8 cellular contexts compared by ENCODE assay signal in genomic region chr4:8269535-8270417, GRCh38. TPM values are rescaled to one million over a fixed set of nuclear protein-coding genes. Genes with fewer than 3 reads are reported as not detected.
DNase-seq lines count a peak whose midpoint lies in the region; ATAC-seq, FAIRE-seq and TF ChIP-seq lines count a peak whose summit lies in the region.

TSS of gene HTRA3 (plus strand) at chr4:8269754. CDS start at chr4:8269969, 215 bp downstream.

- DNase-seq in HFF-Myc (ENCODE audit: extremely low read depth, low read depth) (no peak), GM12878 (ENCODE audit: low read depth, low spot score) (no peak), keratinocyte (ENCODE audit: low read depth, low spot score) (no peak), globus pallidus (ENCODE audit: low spot score) (no peak), NCI-H226 (no peak)

- H3K4me1 ChIP-seq in GM12878 (ENCODE audit: control insufficient read depth, insufficient read depth, low read length) (no peaks in the 10 kb centered on the region), keratinocyte (ENCODE audit: control insufficient read depth, extremely low read depth, insufficient read depth, low read length) (no peaks in the 10 kb centered on the region), stomach smooth muscle (ENCODE audit: control insufficient read depth, insufficient read depth, low read length) (peaks cover 68% of the 10 kb centered on the region)

- intact Hi-C loops in GM12878 (cut with micrococcal nuclease; ENCODE audit: unreplicated experiment) = no loop called here

- peaks cover 2 to 6% of the 10 kb centered on the region in 2 experiments; a peak in 3 of 4 replicates for H3K27me3 ChIP-seq in GM12878 (replicated peaks in 1 of 2; ENCODE audit: control insufficient read depth in 2 of 2, insufficient read depth in 2 of 2, low read length in 1 of 2)
- H3K27me3 ChIP-seq in keratinocyte (ENCODE audit: control insufficient read depth, extremely low read depth, insufficient read depth, low read length) = peaks cover 41% of the 10 kb centered on the region
- H3K27me3 ChIP-seq in stomach smooth muscle (ENCODE audit: control insufficient read depth in 1 of 2, insufficient read depth in 2 of 2, low read length in 2 of 2) = no peaks in the 10 kb centered on the region

- RAD21 ChIA-PET in GM12878 (lab: Charles Lee; ENCODE audit: unreplicated experiment) = no interaction called here

- TF ChIP-seq RAD21 in GM12878 (IDR thresholded peaks at IDR 0.05; ENCODE audit: insufficient read depth, low read depth, low read length) = no peak

- H3K79me2 ChIP-seq in GM12878 (ENCODE audit: control insufficient read depth, insufficient read depth, low read length) (no peaks in the 10 kb centered on the region), keratinocyte (ENCODE audit: control insufficient read depth, insufficient read depth, low read length) (no peaks in the 10 kb centered on the region)

- CTCF ChIA-PET in GM12878 (lab: Yijun Ruan, JAX) = no interaction called here

- TF ChIP-seq EP300 in GM12878 (IDR thresholded peaks at IDR 0.05; ENCODE audit: borderline replicate concordance in 1 of 2, control insufficient read depth in 1 of 2, low read depth in 2 of 2, low read length in 2 of 2) = no peak

- H3K4me3 ChIP-seq in HFF-Myc (replicated peaks; ENCODE audit: low read depth, low read length) (peak within 1 kb of the TSS; percentile 36), GM12878 (no peak within 1 kb of the TSS), keratinocyte (ENCODE audit: control insufficient read depth in 2 of 3, extremely low read depth in 1 of 3, insufficient read depth in 2 of 3, low read depth in 1 of 3, low read length in 3 of 3) (no peak within 1 kb of the TSS), stomach smooth muscle (ENCODE audit: low read length in 2 of 2) (peak within 1 kb of the TSS; percentile 69 to 74)

- H3K9me3 ChIP-seq in GM12878 (replicated peaks; ENCODE audit: control insufficient read depth, insufficient read depth, low read length) (no peaks in the 10 kb centered on the region), keratinocyte (ENCODE audit: control insufficient read depth, low read depth, low read length) (no peaks in the 10 kb centered on the region), stomach smooth muscle (ENCODE audit: control insufficient read depth in 2 of 2, low read length in 2 of 2) (no peaks in the 10 kb centered on the region)

- H3K9ac ChIP-seq in GM12878 (ENCODE audit: control insufficient read depth, insufficient read depth, low read length) (no peak within 1 kb of the TSS), keratinocyte (ENCODE audit: control insufficient read depth, extremely low read depth, insufficient read depth, low read length) (no peak within 1 kb of the TSS), stomach smooth muscle (ENCODE audit: low read length in 2 of 2) (peak within 1 kb of the TSS; percentile 69 to 83)

- H2AFZ ChIP-seq in GM12878 (ENCODE audit: control insufficient read depth, low read depth, low read length) (no peak within 1 kb of the TSS), keratinocyte (ENCODE audit: control insufficient read depth, low read length) (no peak within 1 kb of the TSS)

- H3K36me3 ChIP-seq in GM12878 (ENCODE audit: control insufficient read depth in 2 of 2, insufficient read depth in 2 of 2, low read length in 1 of 2) (no peaks in the 10 kb centered on the region), keratinocyte (ENCODE audit: control insufficient read depth in 2 of 2, extremely low read depth in 1 of 2, insufficient read depth in 2 of 2, low read length in 2 of 2) (no peaks in the 10 kb centered on the region), stomach smooth muscle (ENCODE audit: control insufficient read depth in 2 of 2, insufficient read depth in 2 of 2, low read length in 2 of 2) (no peaks in the 10 kb centered on the region)

- SMC1A ChIA-PET in GM12878 (lab: Charles Lee; ENCODE audit: uncharacterized antibody, unreplicated experiment) = no interaction called here

- dilution Hi-C loops in keratinocyte (cut with MboI; ENCODE audit: extremely low pct_ligation_motif_present, low sequenced_read_pairs) = loop anchor here (25.0 kb wide), 1 partner anchor 143 kb away; no protein-coding TSS in a partner anchor

- H3K9me1 ChIP-seq in keratinocyte (ENCODE audit: control insufficient read depth, extremely low read depth, insufficient read depth, low read length) = no peaks in the 10 kb centered on the region

- H3K27ac ChIP-seq in GM12878 (ENCODE audit: control insufficient read depth, insufficient read depth) = no peak within 1 kb of the TSS
- no peak within 1 kb of the TSS for H3K27ac ChIP-seq in keratinocyte (ENCODE audit: control insufficient read depth, insufficient read depth, low read length)
- peak within 1 kb of the TSS; percentile 74 for H3K27ac ChIP-seq in stomach smooth muscle (ENCODE audit: low read length)

- no peak within 1 kb of the TSS for H3K4me2 ChIP-seq in GM12878 (ENCODE audit: control insufficient read depth, insufficient read depth)
- peak within 1 kb of the TSS; percentile 39 for H3K4me2 ChIP-seq in keratinocyte (ENCODE audit: control insufficient read depth, extremely low read depth, insufficient read depth, low read depth, low read length)

- no peaks in the 10 kb centered on the region for H4K20me1 ChIP-seq in GM12878 (ENCODE audit: control insufficient read depth, insufficient read depth)
- H4K20me1 ChIP-seq in keratinocyte (ENCODE audit: control insufficient read depth, extremely low read depth, insufficient read depth, low read length) = no peaks in the 10 kb centered on the region

- FAIRE-seq in GM12878 (lab: Jason Lieb, UNC) = no peak
- no peak for FAIRE-seq in keratinocyte (lab: Jason Lieb, UNC)

- 0 out of 3 replicates have a peak, but pooled peaks have one; percentile 13 for ATAC-seq in GM12878
- ATAC-seq in GM19023 (IDR thresholded peaks at IDR 0.05; ENCODE audit: unreplicated experiment) = no peak
- ATAC-seq in HG02852 (IDR thresholded peaks at IDR 0.05; ENCODE audit: unreplicated experiment) = no peak

- no peak for TF ChIP-seq CTCF in HFF-Myc (IDR thresholded peaks at IDR 0.05; ENCODE audit: low read depth, low read length, missing control alignments)
- TF ChIP-seq CTCF in GM12878 (IDR thresholded peaks at IDR 0.05 in 2 of 3, conservative IDR thresholded peaks at IDR 0.05 in 1 of 3; ENCODE audit: control insufficient read depth in 2 of 3, extremely low read depth in 1 of 3, insufficient read depth in 1 of 3, low read depth in 3 of 3, low read length in 3 of 3) = no peak
- TF ChIP-seq CTCF in keratinocyte (optimal IDR thresholded peaks at IDR 0.05 in 1 of 3, IDR thresholded peaks at IDR 0.05 in 1 of 3, conservative IDR thresholded peaks at IDR 0.05 in 1 of 3; ENCODE audit: extremely low read depth in 1 of 3, insufficient read depth in 2 of 3, low read length in 3 of 3) = no peak

- POLR2A ChIA-PET in GM12878 (lab: Charles Lee) = no interaction called here

- in situ Hi-C loops in GM12878 (cut with MboI) = loop anchor here (10.0 kb wide), 1 partner anchor 325 kb away; the partner anchor contains the start of gene CPZ

- TF ChIP-seq POLR2A in GM12878 (IDR thresholded peaks at IDR 0.05; ENCODE audit: low read depth, low read length) = no peak

- no TSS peak for BruUV-seq in GM12878 (replicated peaks; lab: Mats Ljungman, UMichigan)

- WGBS in GM12878 (ENCODE audit: insufficient coverage, insufficient replicate concordance, low lambda C conversion rate, missing lambda C conversion rate) = 9% methylated on average over 58 of the region's 111 CpGs

TF ChIP-seq in GM12878, 131 proteins besides CTCF, POLR2A, EP300 and RAD21 (continues in another document):
- TF ChIP-seq TCF12 (IDR thresholded peaks at IDR 0.05; ENCODE audit: low read depth, low read length) = no peak
- no peak for TF ChIP-seq SIX5 (IDR thresholded peaks at IDR 0.05; ENCODE audit: low read depth, low read length, severe bottlenecking)
- TF ChIP-seq FOS (IDR thresholded peaks at IDR 0.05; ENCODE audit: borderline replicate concordance, extremely low read depth, insufficient read length) = no peak
- no peak for TF ChIP-seq ZNF24 (IDR thresholded peaks at IDR 0.05)
- TF ChIP-seq IKZF2 (IDR thresholded peaks at IDR 0.05) = no peak
- no peak for TF ChIP-seq IRF4 (IDR thresholded peaks at IDR 0.05; ENCODE audit: low read depth, low read length)
- peak; percentile 49 for TF ChIP-seq HDAC6 (IDR thresholded peaks at IDR 0.05; ENCODE audit: unreplicated experiment)

RNA-seq across cellular contexts. Expression of gene HTRA3, which starts in this region (rescaled TPM):
- total RNA-seq in GM12878 (2013; cell fraction: nucleolus; rRNA removed) = not detected in 2 replicates
- total RNA-seq in GM12878 (2014; rRNA removed) (not detected in 2 replicates), GM12878 (2014; rRNA removed; fragmentation: Illumina TruSeq; extraction: Trizol) (not detected in 2 replicates), GM12878 (2021) (0.08 TPM in 1 of 2 replicates, not detected in the other)
- polyA plus RNA-seq in GM12878 (2011; ENCODE audit: low read depth) = not detected
- polyA plus RNA-seq in GM12878 (2011; rRNA removed) (0.72 and 1.2 TPM in 2 replicates), GM12878 (2014; fragmentation: Illumina TruSeq; extraction: Trizol) (0.04 TPM in 1 of 2 replicates, not detected in the other), GM12878 (2014; fragmentation: Nextera tagmentation; extraction: Ambion mirVana) (not detected), GM12878 (2014; rRNA removed) (not detected in 2 replicates), GM12878 (2016; fragmentation: Nextera tagmentation; extraction: Ambion mirVana) (not detected), keratinocyte (not detected in 3 replicates)
- 1.9 and 2.3 TPM in 2 replicates for polyA plus RNA-seq in GM12878 (2011; cell fraction: cytosol; rRNA removed)
- polyA plus RNA-seq in GM12878 (2011; cell fraction: nucleus; rRNA removed) = 1.0 and 1.7 TPM in 2 replicates
- 0.11 TPM in 1 of 2 replicates, not detected in the other for polyA plus RNA-seq in GM12878 (2012)
- 0.73 and 1.3 TPM in 2 replicates for polyA minus RNA-seq in GM12878 (2011; rRNA and poly(A)+ RNA removed)
- 0.73 TPM in 1 of 2 replicates, not detected in the other for polyA minus RNA-seq in GM12878 (2011; cell fraction: cytosol; rRNA and poly(A)+ RNA removed)
- 0.36 and 0.57 TPM in 2 replicates for polyA minus RNA-seq in GM12878 (2011; cell fraction: nucleus; rRNA and poly(A)+ RNA removed)
- polyA plus RNA-seq in keratinocyte (2011; ENCODE audit: low read depth) = not detected
- not detected in 2 replicates for polyA plus RNA-seq in keratinocyte (2011; cell fraction: cytosol; rRNA removed)
- polyA plus RNA-seq in keratinocyte (2011; cell fraction: nucleus; rRNA removed) = not detected in 2 replicates
- polyA plus RNA-seq in keratinocyte (2012; ENCODE audit: low replicate concordance) = not detected in 2 replicates
- polyA minus RNA-seq in keratinocyte = not detected in 3 replicates
- not detected for polyA minus RNA-seq in keratinocyte (2011; cell fraction: cytosol; rRNA and poly(A)+ RNA removed)
- polyA minus RNA-seq in keratinocyte (2011; cell fraction: nucleus; rRNA and poly(A)+ RNA removed) = not detected in 2 replicates

Comparison
In these comparisons a context has a peak if more than half of its experiments do, and no peak if none do; other contexts are left out.
1. H3K4me3 ChIP-seq: peak in HFF-Myc (single experiment) and stomach smooth muscle (2 of 2); none in GM12878 (single experiment) and keratinocyte (0 of 3).
2. H3K9ac ChIP-seq: peak in stomach smooth muscle (2 of 2); none in GM12878 (single experiment) and keratinocyte (single experiment).